Comparison of ENCODE assay signal across 29 cellular contexts in genomic region chr1:24297187-24297851, GRCh38. TPM values are rescaled to one million over a fixed set of nuclear protein-coding genes. Genes with fewer than 3 reads are reported as not detected.
"Had no signal": no experiment of that assay in that cellular context is flagged by ENCODE, and none has a peak within 500 bp of the region (broad histone marks: within the 10 kb centered on the region; RNA-seq: fewer than 3 reads in every experiment).

No MANE protein-coding gene starts in this region.

- H3K4me1 Mint-ChIP-seq: activated CD4-positive, alpha-beta T cell treated with anti-CD3 and anti-CD28 coated beads, Interleukin-2, amount 10 ng/mL, durations not matched to agents 7 days and 5 days; activated CD8-positive, alpha-beta memory T cell treated with anti-CD3 and anti-CD28 coated beads, Interleukin-2, amount 10 ng/mL, durations not matched to agents 7 days and 5 days; activated naive CD4-positive, alpha-beta T cell treated with anti-CD3 and anti-CD28 coated beads, Interleukin-2, amount 50 U/mL, for 24 hours; central memory CD8-positive, alpha-beta T cell; naive B cell; stimulated activated memory B cell treated with anti-CD40 and anti-IgM and Interleukin-4, amounts not matched to agents 10 μg/mL and 1 μg/mL and 100 μg/mL, for 72 hours had no signal

- DNase-seq: activated CD4-positive, alpha-beta T cell treated with anti-CD3 and anti-CD28 coated beads, Interleukin-2, amount 10 ng/mL, durations not matched to agents 7 days and 5 days; activated CD4-positive, CD25-positive, alpha-beta regulatory T cell treated with anti-CD3 and anti-CD28 coated beads, Interleukin-2, amount 50 U/mL, for 72 hours; activated CD8-positive, alpha-beta memory T cell treated with anti-CD3 and anti-CD28 coated beads, Interleukin-2, amount 10 ng/mL, durations not matched to agents 7 days and 5 days; activated CD8-positive, alpha-beta T cell treated with anti-CD3 and anti-CD28 coated beads for 36 hours; activated gamma-delta T cell; activated T-cell treated with anti-CD3 and anti-CD28 coated beads for 4 hours; adrenal gland; effector memory CD4-positive, alpha-beta T cell; gastrocnemius medialis; hippocampal formation; naive B cell; small intestine; stimulated activated CD4-positive, alpha-beta T cell treated with anti-CD3 and anti-CD28 coated beads, Interleukin-2, amount 100 ng/mL, for 24 hours; stomach; uterus; WERI-Rb-1 had no signal

- H3K9me3 Mint-ChIP-seq: activated CD4-positive, alpha-beta T cell treated with anti-CD3 and anti-CD28 coated beads, Interleukin-2, amount 10 ng/mL, durations not matched to agents 7 days and 5 days; activated CD8-positive, alpha-beta T cell treated with anti-CD3 and anti-CD28 coated beads for 36 hours; activated naive CD4-positive, alpha-beta T cell treated with anti-CD3 and anti-CD28 coated beads, Interleukin-2, amount 50 U/mL, for 24 hours; activated T-helper 1 cell treated with anti-CD3 and anti-CD28 coated beads, Interleukin-12 subunit alpha, Interleukin-12 subunit beta, Interleukin-2, Interleukin-4 antibody, amounts not matched to agents 30 ng/mL and 10 ng/mL and 1 ng/mL, durations not matched to agents 14 hours and 24 hours and 36 hours; central memory CD8-positive, alpha-beta T cell; naive B cell; neural crest cell; stimulated activated memory B cell treated with anti-CD40 and anti-IgM and Interleukin-4, amounts not matched to agents 10 μg/mL and 1 μg/mL and 100 μg/mL, for 72 hours; T-helper 2 cell treated with Interferon-gamma antibody and Interleukin-4, amounts not matched to agents 5 μg/mL and 100 μg/mL, for 36 hours had no signal

- H3K9me3 ChIP-seq: adrenal gland, gastrocnemius medialis, stomach, suprapubic skin, tibial nerve, uterus had no signal

- H3K27me3 Mint-ChIP-seq: activated naive CD4-positive, alpha-beta T cell treated with anti-CD3 and anti-CD28 coated beads, Interleukin-2, amount 50 U/mL, for 24 hours had no signal

- H3K4me1 ChIP-seq: adrenal gland had no signal

- H3K4me3 ChIP-seq: adrenal gland, gastrocnemius medialis, stomach, suprapubic skin, tibial nerve, uterus had no signal

- H3K27ac ChIP-seq: adrenal gland, gastrocnemius medialis, stomach, suprapubic skin, tibial nerve, uterus, WERI-Rb-1 had no signal

- H3K27me3 ChIP-seq: adrenal gland, gastrocnemius medialis, suprapubic skin, uterus had no signal

- H3K36me3 ChIP-seq: adrenal gland, gastrocnemius medialis, stomach, suprapubic skin, tibial nerve, uterus, WERI-Rb-1 had no signal

- H3K4me3 Mint-ChIP-seq: activated CD4-positive, alpha-beta T cell treated with anti-CD3 and anti-CD28 coated beads, Interleukin-2, amount 10 ng/mL, durations not matched to agents 7 days and 5 days; activated CD8-positive, alpha-beta memory T cell treated with anti-CD3 and anti-CD28 coated beads, Interleukin-2, amount 10 ng/mL, durations not matched to agents 7 days and 5 days; activated CD8-positive, alpha-beta T cell treated with anti-CD3 and anti-CD28 coated beads for 36 hours; activated naive CD4-positive, alpha-beta T cell treated with anti-CD3 and anti-CD28 coated beads, Interleukin-2, amount 50 U/mL, for 24 hours; activated T-helper 1 cell treated with anti-CD3 and anti-CD28 coated beads, Interleukin-12 subunit alpha, Interleukin-12 subunit beta, Interleukin-2, Interleukin-4 antibody, amounts not matched to agents 30 ng/mL and 10 ng/mL and 1 ng/mL, durations not matched to agents 14 hours and 24 hours and 36 hours; central memory CD8-positive, alpha-beta T cell; naive B cell; neural crest cell; stimulated activated memory B cell treated with anti-CD40 and anti-IgM and Interleukin-4, amounts not matched to agents 10 μg/mL and 1 μg/mL and 100 μg/mL, for 72 hours; T-helper 2 cell treated with Interferon-gamma antibody and Interleukin-4, amounts not matched to agents 5 μg/mL and 100 μg/mL, for 36 hours had no signal

- ATAC-seq: activated CD8-positive, alpha-beta memory T cell treated with anti-CD3 and anti-CD28 coated beads, Interleukin-2, amount 10 ng/mL, durations not matched to agents 7 days and 5 days; activated CD8-positive, alpha-beta T cell treated with anti-CD3 and anti-CD28 coated beads for 36 hours; esophagus mucosa; gastrocnemius medialis; sciatic nerve; stimulated activated memory B cell treated with anti-CD40 and anti-IgM and Interleukin-4, amounts not matched to agents 10 μg/mL and 1 μg/mL and 100 μg/mL, for 72 hours had no signal

- H3K27ac Mint-ChIP-seq: activated CD4-positive, alpha-beta T cell treated with anti-CD3 and anti-CD28 coated beads, Interleukin-2, amount 10 ng/mL, durations not matched to agents 7 days and 5 days; activated CD8-positive, alpha-beta memory T cell treated with anti-CD3 and anti-CD28 coated beads, Interleukin-2, amount 10 ng/mL, durations not matched to agents 7 days and 5 days; activated CD8-positive, alpha-beta T cell treated with anti-CD3 and anti-CD28 coated beads for 36 hours; activated naive CD4-positive, alpha-beta T cell treated with anti-CD3 and anti-CD28 coated beads, Interleukin-2, amount 50 U/mL, for 24 hours; activated T-helper 1 cell treated with anti-CD3 and anti-CD28 coated beads, Interleukin-12 subunit alpha, Interleukin-12 subunit beta, Interleukin-2, Interleukin-4 antibody, amounts not matched to agents 30 ng/mL and 10 ng/mL and 1 ng/mL, durations not matched to agents 14 hours and 24 hours and 36 hours; stimulated activated memory B cell treated with anti-CD40 and anti-IgM and Interleukin-4, amounts not matched to agents 10 μg/mL and 1 μg/mL and 100 μg/mL, for 72 hours; T-helper 2 cell treated with Interferon-gamma antibody and Interleukin-4, amounts not matched to agents 5 μg/mL and 100 μg/mL, for 36 hours had no signal

- H3K36me3 Mint-ChIP-seq: activated CD8-positive, alpha-beta memory T cell treated with anti-CD3 and anti-CD28 coated beads, Interleukin-2, amount 10 ng/mL, durations not matched to agents 7 days and 5 days; activated naive CD4-positive, alpha-beta T cell treated with anti-CD3 and anti-CD28 coated beads, Interleukin-2, amount 50 U/mL, for 24 hours; naive B cell; stimulated activated memory B cell treated with anti-CD40 and anti-IgM and Interleukin-4, amounts not matched to agents 10 μg/mL and 1 μg/mL and 100 μg/mL, for 72 hours had no signal

RNA-seq across cellular contexts. Expression of gene GRHL3, which starts 21.8 kb away (rescaled TPM):
- total RNA-seq: activated CD4-positive, alpha-beta T cell treated with anti-CD3 and anti-CD28 coated beads, Interleukin-2, amount 10 ng/mL, durations not matched to agents 7 days and 5 days; activated CD8-positive, alpha-beta T cell treated with anti-CD3 and anti-CD28 coated beads for 36 hours; activated T-helper 1 cell treated with anti-CD3 and anti-CD28 coated beads, Interleukin-12 subunit alpha, Interleukin-12 subunit beta, Interleukin-2, Interleukin-4 antibody, amounts not matched to agents 30 ng/mL and 10 ng/mL and 1 ng/mL, durations not matched to agents 14 hours and 24 hours and 36 hours; dermis microvascular lymphatic vessel endothelial cell; gastrocnemius medialis; mesenteric fat pad; osteoblast; sciatic nerve; tibial nerve had no signal
